In the genomic region with DNA sequence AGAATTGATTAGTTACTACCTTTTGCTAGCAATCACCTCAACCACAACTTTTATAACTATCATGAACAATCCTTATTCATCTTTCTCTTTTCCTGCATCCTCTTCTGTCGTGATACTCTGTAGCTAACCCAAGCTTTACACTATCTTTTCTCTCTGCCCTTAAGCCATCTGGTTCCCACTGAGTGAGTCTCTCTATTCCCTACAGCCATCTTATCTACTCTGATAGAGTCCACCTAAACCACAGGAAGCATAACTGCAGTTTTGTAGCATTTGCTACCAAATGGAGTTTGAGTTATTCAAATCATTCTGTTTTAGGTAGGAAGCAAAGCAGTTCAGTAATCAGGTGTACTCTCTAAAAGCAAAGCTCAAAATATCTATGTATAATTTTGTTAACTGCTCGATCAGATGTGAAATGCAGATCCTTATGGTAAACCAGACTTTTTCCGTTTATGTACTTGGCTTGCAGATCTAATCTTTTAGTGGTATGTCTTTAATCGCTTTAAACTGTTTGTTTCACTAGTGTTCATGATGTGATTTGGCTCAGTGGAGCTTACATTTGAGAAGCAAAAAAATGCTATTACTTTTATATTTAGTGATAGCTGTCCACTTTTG, we compare ENCODE assay signal across 31 cellular contexts.
"Had no signal": no experiment of that assay in that cellular context is flagged by ENCODE, and none has a peak within 500 bp of the region (broad histone marks: within the 10 kb centered on the region; RNA-seq: fewer than 3 reads in every experiment).

No MANE protein-coding gene starts in this region.

- DNase-seq: activated B cell treated with CpG ODN at 0.5 μM for 24 hours; activated CD8-positive, alpha-beta memory T cell treated with anti-CD3 and anti-CD28 coated beads, Interleukin-2, amount 10 ng/mL, durations not matched to agents 7 days and 5 days; activated CD8-positive, alpha-beta T cell treated with anti-CD3 and anti-CD28 coated beads, Interleukin-2, amount 10 ng/mL, durations not matched to agents 7 days and 5 days; activated effector memory CD4-positive, alpha-beta T cell treated with Interleukin-2 at 50 U/mL for 16 hours; activated naive CD4-positive, alpha-beta T cell treated with Interleukin-2 at 50 U/mL for 16 hours; anterior cingulate cortex; effector memory CD4-positive, alpha-beta T cell; erythroblast; gastrocnemius medialis; glutamatergic neuron; kidney; left colon; mammary epithelial cell; midbrain; naive thymus-derived CD4-positive, alpha-beta T cell; nucleus accumbens; pancreas; retina; stimulated activated CD4-positive, alpha-beta T cell treated with anti-CD3 and anti-CD28 coated beads, Interleukin-1b, Interleukin-23, amount 100 ng/mL, for 48 hours; stimulated activated CD4-positive, alpha-beta T cell treated with anti-CD3 and anti-CD28 coated beads, Interleukin-4, amount 100 ng/mL, for 4 hours; stimulated activated CD8-positive, alpha-beta memory T cell treated with anti-CD3 and anti-CD28 coated beads, Interleukin-4, amount 100 ng/mL, for 48 hours; stimulated activated naive CD8-positive, alpha-beta T cell treated with anti-CD3 and anti-CD28 coated beads, Interleukin-15, amount 100 ng/mL, for 72 hours; tibial artery; upper lobe of right lung had no signal

- H3K27ac Mint-ChIP-seq: activated B cell treated with CpG ODN at 0.5 μM for 24 hours; activated CD8-positive, alpha-beta memory T cell treated with anti-CD3 and anti-CD28 coated beads, Interleukin-2, amount 10 ng/mL, durations not matched to agents 7 days and 5 days; activated CD8-positive, alpha-beta T cell treated with anti-CD3 and anti-CD28 coated beads, Interleukin-2, amount 10 ng/mL, durations not matched to agents 7 days and 5 days; activated naive CD8-positive, alpha-beta T cell; naive thymus-derived CD4-positive, alpha-beta T cell; stimulated activated memory B cell treated with anti-CD40 and anti-IgM and Interleukin-4, amounts not matched to agents 10 μg/mL and 1 μg/mL and 100 μg/mL, for 72 hours; stimulated activated naive CD8-positive, alpha-beta T cell treated with anti-CD3 and anti-CD28 coated beads, Interleukin-15, amount 100 ng/mL, for 72 hours had no signal

- H2AFZ ChIP-seq: hepatocyte had no signal

- H3K27me3 ChIP-seq: gastrocnemius medialis, hepatocyte, pancreas, tibial artery, upper lobe of right lung had no signal

- H3K79me2 ChIP-seq: hepatocyte had no signal

- H3K9me3 Mint-ChIP-seq: activated B cell treated with CpG ODN at 0.5 μM for 24 hours; naive thymus-derived CD4-positive, alpha-beta T cell; neural crest cell; stimulated activated memory B cell treated with anti-CD40 and anti-IgM and Interleukin-4, amounts not matched to agents 10 μg/mL and 1 μg/mL and 100 μg/mL, for 72 hours; stimulated activated naive CD8-positive, alpha-beta T cell treated with anti-CD3 and anti-CD28 coated beads, Interleukin-15, amount 100 ng/mL, for 72 hours had no signal

- H3K4me3 ChIP-seq: gastrocnemius medialis, hepatocyte, pancreas, prostate gland, smooth muscle cell, tibial artery, upper lobe of right lung had no signal

- H3K4me3 Mint-ChIP-seq: activated B cell treated with CpG ODN at 0.5 μM for 24 hours; activated CD8-positive, alpha-beta memory T cell treated with anti-CD3 and anti-CD28 coated beads, Interleukin-2, amount 10 ng/mL, durations not matched to agents 7 days and 5 days; activated CD8-positive, alpha-beta T cell treated with anti-CD3 and anti-CD28 coated beads, Interleukin-2, amount 10 ng/mL, durations not matched to agents 7 days and 5 days; activated naive CD8-positive, alpha-beta T cell; naive thymus-derived CD4-positive, alpha-beta T cell; neural crest cell; stimulated activated memory B cell treated with anti-CD40 and anti-IgM and Interleukin-4, amounts not matched to agents 10 μg/mL and 1 μg/mL and 100 μg/mL, for 72 hours; stimulated activated naive CD8-positive, alpha-beta T cell treated with anti-CD3 and anti-CD28 coated beads, Interleukin-15, amount 100 ng/mL, for 72 hours had no signal

- H3K36me3 ChIP-seq: gastrocnemius medialis, pancreas, prostate gland, tibial artery, upper lobe of right lung had no signal

- H3K4me2 ChIP-seq: hepatocyte, smooth muscle cell had no signal

- H3K27me3 Mint-ChIP-seq: activated B cell treated with CpG ODN at 0.5 μM for 24 hours; stimulated activated naive CD8-positive, alpha-beta T cell treated with anti-CD3 and anti-CD28 coated beads, Interleukin-15, amount 100 ng/mL, for 72 hours had no signal

- H3K9me3 ChIP-seq: gastrocnemius medialis, pancreas, prostate gland, tibial artery, upper lobe of right lung had no signal

- H3K36me3 Mint-ChIP-seq: activated CD8-positive, alpha-beta memory T cell treated with anti-CD3 and anti-CD28 coated beads, Interleukin-2, amount 10 ng/mL, durations not matched to agents 7 days and 5 days; activated naive CD8-positive, alpha-beta T cell; naive thymus-derived CD4-positive, alpha-beta T cell; stimulated activated memory B cell treated with anti-CD40 and anti-IgM and Interleukin-4, amounts not matched to agents 10 μg/mL and 1 μg/mL and 100 μg/mL, for 72 hours had no signal

- H3K4me1 ChIP-seq: gastrocnemius medialis, pancreas, prostate gland, tibial artery, upper lobe of right lung had no signal

- H3K27ac ChIP-seq: gastrocnemius medialis, hepatocyte, pancreas, prostate gland, tibial artery, upper lobe of right lung had no signal

- H3K4me1 Mint-ChIP-seq: activated B cell treated with CpG ODN at 0.5 μM for 24 hours; activated CD8-positive, alpha-beta memory T cell treated with anti-CD3 and anti-CD28 coated beads, Interleukin-2, amount 10 ng/mL, durations not matched to agents 7 days and 5 days; naive thymus-derived CD4-positive, alpha-beta T cell; stimulated activated memory B cell treated with anti-CD40 and anti-IgM and Interleukin-4, amounts not matched to agents 10 μg/mL and 1 μg/mL and 100 μg/mL, for 72 hours; stimulated activated naive CD8-positive, alpha-beta T cell treated with anti-CD3 and anti-CD28 coated beads, Interleukin-15, amount 100 ng/mL, for 72 hours had no signal

- ATAC-seq: activated CD8-positive, alpha-beta memory T cell treated with anti-CD3 and anti-CD28 coated beads, Interleukin-2, amount 10 ng/mL, durations not matched to agents 7 days and 5 days; activated CD8-positive, alpha-beta T cell treated with anti-CD3 and anti-CD28 coated beads, Interleukin-2, amount 10 ng/mL, durations not matched to agents 7 days and 5 days; gastrocnemius medialis; left colon; naive thymus-derived CD4-positive, alpha-beta T cell; pancreas; stimulated activated memory B cell treated with anti-CD40 and anti-IgM and Interleukin-4, amounts not matched to agents 10 μg/mL and 1 μg/mL and 100 μg/mL, for 72 hours; stimulated activated naive CD8-positive, alpha-beta T cell treated with anti-CD3 and anti-CD28 coated beads, Interleukin-15, amount 100 ng/mL, for 72 hours; upper lobe of right lung had no signal

- FAIRE-seq: colon, kidney, pancreas had no signal
